In the genomic region with DNA sequence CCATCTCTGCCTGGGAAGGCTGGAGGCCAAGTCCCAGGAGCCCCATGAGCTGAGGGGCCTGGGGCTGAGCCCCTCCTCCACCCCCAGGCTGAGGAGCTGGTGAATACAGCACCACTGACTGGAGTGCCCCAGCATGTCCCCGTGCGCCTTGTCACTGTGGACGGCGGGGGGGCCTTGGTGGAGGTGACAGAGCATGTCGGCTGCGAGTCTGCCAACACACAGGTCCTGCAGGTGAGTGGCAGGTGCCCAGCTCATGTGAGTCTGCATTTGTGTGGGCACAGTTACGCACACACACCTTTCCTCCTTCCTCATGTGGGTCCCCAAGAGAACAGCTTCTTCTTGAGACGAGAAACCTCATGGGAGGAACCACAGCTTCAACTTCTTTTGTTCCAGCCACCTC, we compare ENCODE assay signal across 19 cellular contexts. TPM values are rescaled to one million over a fixed set of nuclear protein-coding genes. Genes with fewer than 3 reads are reported as not detected.
"Had no signal": no experiment of that assay in that cellular context is flagged by ENCODE, and none has a peak within 500 bp of the region (broad histone marks: within the 10 kb centered on the region; RNA-seq: fewer than 3 reads in every experiment).

No MANE protein-coding gene starts in this region.

- H3K9me3 Mint-ChIP-seq: activated CD4-positive, alpha-beta T cell treated with anti-CD3 and anti-CD28 coated beads, Interleukin-2, amount 10 ng/mL, durations not matched to agents 24 days and 14 days; activated naive CD8-positive, alpha-beta T cell treated with anti-CD3 and anti-CD28 coated beads, Interleukin-2, amount 10 ng/mL, durations not matched to agents 7 days and 5 days; activated T-cell treated with anti-CD3 and anti-CD28 coated beads, Interleukin-2, amount 50 U/mL, for 72 hours; central memory CD8-positive, alpha-beta T cell; immature natural killer cell; neural crest cell had no signal

- DNase-seq: activated CD4-positive, alpha-beta T cell treated with anti-CD3 and anti-CD28 coated beads, Interleukin-2, amount 10 ng/mL, durations not matched to agents 24 days and 14 days; activated CD4-positive, CD25-positive, alpha-beta regulatory T cell; activated CD8-positive, alpha-beta memory T cell treated with anti-CD3 and anti-CD28 coated beads, Interleukin-2, amount 50 U/mL, for 48 hours; activated CD8-positive, alpha-beta T cell treated with anti-CD3 and anti-CD28 coated beads, Interleukin-2, amount 10 ng/mL, durations not matched to agents 7 days and 5 days; activated naive CD8-positive, alpha-beta T cell treated with anti-CD3 and anti-CD28 coated beads, Interleukin-2, amount 10 ng/mL, durations not matched to agents 7 days and 5 days; activated T-cell treated with anti-CD3 and anti-CD28 coated beads, Interleukin-2, amount 50 U/mL, for 72 hours; brain microvascular endothelial cell; esophagus squamous epithelium; glutamatergic neuron; immature natural killer cell; stimulated activated CD4-positive, alpha-beta T cell treated with anti-CD3 and anti-CD28 coated beads, Interleukin-12 subunit alpha, Interleukin-12 subunit beta, amount 100 ng/mL, for 4 hours; stimulated activated CD4-positive, alpha-beta T cell treated with anti-CD3 and anti-CD28 coated beads, Interleukin-2, amount 100 ng/mL, for 24 hours had no signal

- H3K27ac ChIP-seq: brain microvascular endothelial cell, coronary artery, esophagus squamous epithelium, vagina had no signal

- ATAC-seq: activated CD8-positive, alpha-beta T cell treated with anti-CD3 and anti-CD28 coated beads, Interleukin-2, amount 10 ng/mL, durations not matched to agents 7 days and 5 days; activated T-cell treated with anti-CD3 and anti-CD28 coated beads, Interleukin-2, amount 50 U/mL, for 72 hours had no signal

- H3K9me3 ChIP-seq: esophagus squamous epithelium, vagina had no signal

- H3K27ac Mint-ChIP-seq: activated CD4-positive, alpha-beta T cell treated with anti-CD3 and anti-CD28 coated beads, Interleukin-2, amount 10 ng/mL, durations not matched to agents 24 days and 14 days; activated CD8-positive, alpha-beta T cell treated with anti-CD3 and anti-CD28 coated beads, Interleukin-2, amount 10 ng/mL, durations not matched to agents 7 days and 5 days; activated naive CD8-positive, alpha-beta T cell treated with anti-CD3 and anti-CD28 coated beads, Interleukin-2, amount 10 ng/mL, durations not matched to agents 7 days and 5 days; activated T-cell treated with anti-CD3 and anti-CD28 coated beads, Interleukin-2, amount 50 U/mL, for 72 hours; immature natural killer cell had no signal

- H3K4me3 ChIP-seq: coronary artery, esophagus squamous epithelium, vagina had no signal

- H3K27me3 ChIP-seq: brain microvascular endothelial cell, vagina had no signal

- H3K4me1 Mint-ChIP-seq: activated CD4-positive, alpha-beta T cell treated with anti-CD3 and anti-CD28 coated beads, Interleukin-2, amount 10 ng/mL, durations not matched to agents 24 days and 14 days; activated naive CD8-positive, alpha-beta T cell treated with anti-CD3 and anti-CD28 coated beads, Interleukin-2, amount 10 ng/mL, durations not matched to agents 7 days and 5 days; central memory CD8-positive, alpha-beta T cell; immature natural killer cell; neural crest cell had no signal

- H3K36me3 ChIP-seq: vagina had no signal

- H3K4me3 Mint-ChIP-seq: activated CD4-positive, alpha-beta T cell treated with anti-CD3 and anti-CD28 coated beads, Interleukin-2, amount 10 ng/mL, durations not matched to agents 24 days and 14 days; activated CD8-positive, alpha-beta T cell treated with anti-CD3 and anti-CD28 coated beads, Interleukin-2, amount 10 ng/mL, durations not matched to agents 7 days and 5 days; activated naive CD8-positive, alpha-beta T cell treated with anti-CD3 and anti-CD28 coated beads, Interleukin-2, amount 10 ng/mL, durations not matched to agents 7 days and 5 days; activated T-cell treated with anti-CD3 and anti-CD28 coated beads, Interleukin-2, amount 50 U/mL, for 72 hours; central memory CD8-positive, alpha-beta T cell; immature natural killer cell; neural crest cell had no signal

- H3K36me3 Mint-ChIP-seq: activated naive CD8-positive, alpha-beta T cell treated with anti-CD3 and anti-CD28 coated beads, Interleukin-2, amount 10 ng/mL, durations not matched to agents 7 days and 5 days; immature natural killer cell had no signal

RNA-seq across cellular contexts. Expression of a gene that starts 39.6 kb away (rescaled TPM):
- total RNA-seq: fibroblast of villous mesenchyme, osteocyte, pulmonary artery endothelial cell had no signal
